2 cellular contexts compared by ENCODE assay signal in genomic region chr19:4822354-4822753, GRCh38.
TF ChIP-seq lines count a peak whose summit lies in the region.

No MANE protein-coding gene starts in this region.

TF ChIP-seq in GM12878, 131 proteins besides CTCF, POLR2A, EP300 and RAD21:
- TF ChIP-seq ZBTB40 (IDR thresholded peaks at IDR 0.05; ENCODE audit: borderline replicate concordance) = peak; percentile 89

TF ChIP-seq in HepG2, 621 proteins besides CTCF, POLR2A, EP300 and RAD21:
- peak; percentile 68 for TF ChIP-seq ZBTB40 (IDR thresholded peaks at IDR 0.05)
- peak; percentile 98 for TF ChIP-seq ZBTB40 (CRISPR knock-in tag; IDR thresholded peaks at IDR 0.05)
